ENCODE assay signal across 21 cellular contexts in genomic region chr3:143421556-143421955, GRCh38.
"Had no signal": no experiment of that assay in that cellular context is flagged by ENCODE, and none has a peak within 500 bp of the region (broad histone marks: within the 10 kb centered on the region; RNA-seq: fewer than 3 reads in every experiment).

No MANE protein-coding gene starts in this region.

- ATAC-seq: activated CD8-positive, alpha-beta T cell treated with anti-CD3 and anti-CD28 coated beads for 36 hours; activated T-cell treated with anti-CD3 and anti-CD28 coated beads, Interleukin-2, amount 50 U/mL, for 4 hours had no signal

- H3K4me3 ChIP-seq: dorsolateral prefrontal cortex, right atrium auricular region, upper lobe of left lung had no signal

- H3K27me3 ChIP-seq: brain microvascular endothelial cell, dorsolateral prefrontal cortex, right atrium auricular region, upper lobe of left lung had no signal

- H3K4me3 Mint-ChIP-seq: activated B cell treated with CpG ODN at 0.5 μM for 24 hours; activated CD8-positive, alpha-beta T cell treated with anti-CD3 and anti-CD28 coated beads for 36 hours; activated naive CD4-positive, alpha-beta T cell treated with anti-CD3 and anti-CD28 coated beads, Interleukin-2, amount 50 U/mL, for 24 hours; activated T-cell treated with anti-CD3 and anti-CD28 coated beads, Interleukin-2, amount 50 U/mL, for 4 hours; endodermal cell; immature natural killer cell; nephron; stimulated activated naive CD8-positive, alpha-beta T cell treated with anti-CD3 and anti-CD28 coated beads, Interleukin-15, Interleukin-2, amounts not matched to agents 100 ng/mL and 50 ng/mL, for 24 hours had no signal

- DNase-seq: activated B cell treated with CpG ODN at 0.5 μM for 24 hours; activated CD4-positive, alpha-beta T cell treated with anti-CD3 and anti-CD28 coated beads for 48 hours; activated CD8-positive, alpha-beta T cell treated with anti-CD3 and anti-CD28 coated beads for 36 hours; activated effector memory CD4-positive, alpha-beta T cell treated with Interleukin-2 at 50 U/mL for 16 hours; activated T-cell treated with anti-CD3 and anti-CD28 coated beads, Interleukin-2, amount 50 U/mL, for 4 hours; brain microvascular endothelial cell; cerebellar nuclear complex; dorsolateral prefrontal cortex; endodermal cell; head of caudate nucleus; immature natural killer cell; nucleus accumbens; small intestine; stimulated activated CD4-positive, alpha-beta T cell treated with anti-CD3 and anti-CD28 coated beads, Interleukin-4, amount 100 ng/mL, for 4 hours; stimulated activated CD8-positive, alpha-beta memory T cell treated with anti-CD3 and anti-CD28 coated beads, Interleukin-4, amount 100 ng/mL, for 48 hours; T-helper 2 cell; upper lobe of left lung had no signal

- H3K27ac ChIP-seq: brain microvascular endothelial cell, dorsolateral prefrontal cortex, right atrium auricular region, upper lobe of left lung had no signal

- H3K9me3 Mint-ChIP-seq: activated B cell treated with CpG ODN at 0.5 μM for 24 hours; activated CD8-positive, alpha-beta T cell treated with anti-CD3 and anti-CD28 coated beads for 36 hours; activated naive CD4-positive, alpha-beta T cell treated with anti-CD3 and anti-CD28 coated beads, Interleukin-2, amount 50 U/mL, for 24 hours; activated T-cell treated with anti-CD3 and anti-CD28 coated beads, Interleukin-2, amount 50 U/mL, for 4 hours; endodermal cell; nephron; stimulated activated naive CD8-positive, alpha-beta T cell treated with anti-CD3 and anti-CD28 coated beads, Interleukin-15, Interleukin-2, amounts not matched to agents 100 ng/mL and 50 ng/mL, for 24 hours had no signal

- H3K27ac Mint-ChIP-seq: activated B cell treated with CpG ODN at 0.5 μM for 24 hours; activated CD8-positive, alpha-beta T cell treated with anti-CD3 and anti-CD28 coated beads for 36 hours; activated naive CD4-positive, alpha-beta T cell treated with anti-CD3 and anti-CD28 coated beads, Interleukin-2, amount 50 U/mL, for 24 hours; endodermal cell; immature natural killer cell; nephron; stimulated activated naive CD8-positive, alpha-beta T cell treated with anti-CD3 and anti-CD28 coated beads, Interleukin-15, Interleukin-2, amounts not matched to agents 100 ng/mL and 50 ng/mL, for 24 hours had no signal

- H3K4me1 Mint-ChIP-seq: nephron had no signal

- H3K9me3 ChIP-seq: right atrium auricular region, upper lobe of left lung had no signal

- H3K36me3 ChIP-seq: brain microvascular endothelial cell, right atrium auricular region, upper lobe of left lung had no signal

- H3K27me3 Mint-ChIP-seq: activated B cell treated with CpG ODN at 0.5 μM for 24 hours; activated CD8-positive, alpha-beta T cell treated with anti-CD3 and anti-CD28 coated beads for 36 hours; activated naive CD4-positive, alpha-beta T cell treated with anti-CD3 and anti-CD28 coated beads, Interleukin-2, amount 50 U/mL, for 24 hours; stimulated activated naive CD8-positive, alpha-beta T cell treated with anti-CD3 and anti-CD28 coated beads, Interleukin-15, Interleukin-2, amounts not matched to agents 100 ng/mL and 50 ng/mL, for 24 hours had no signal

- H3K4me1 ChIP-seq: right atrium auricular region, upper lobe of left lung had no signal
